In the genomic region with DNA sequence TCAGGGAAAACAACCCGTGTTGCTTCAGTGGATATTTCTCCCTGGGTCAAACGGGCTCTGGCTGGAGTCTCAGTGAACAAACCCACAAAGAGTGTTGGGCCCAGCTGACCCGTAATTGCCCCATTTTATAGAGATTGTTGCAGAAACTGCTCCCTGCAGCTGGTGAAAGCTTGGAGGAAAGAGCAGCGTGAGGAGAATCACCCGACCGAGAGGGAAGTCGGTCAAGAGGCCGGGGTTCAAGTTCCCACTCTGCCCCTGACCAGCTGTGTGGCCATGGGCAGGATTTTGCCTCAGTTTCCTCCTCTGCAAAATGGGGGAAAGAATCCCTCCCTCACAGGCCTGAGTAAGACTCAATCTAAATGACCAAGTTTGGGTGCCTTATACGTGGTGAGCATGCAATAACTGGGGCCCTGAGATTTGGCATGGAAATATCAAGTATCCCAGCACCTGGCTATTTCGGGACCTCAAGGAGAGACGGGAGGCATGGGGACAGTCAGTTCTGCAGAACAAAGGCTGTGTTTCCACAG, we compare ENCODE assay signal across 1 cellular context.
TF ChIP-seq lines count a peak whose summit lies in the region.

No MANE protein-coding gene starts in this region.

TF ChIP-seq in endothelial cell of umbilical vein, 7 proteins besides CTCF, POLR2A, EP300 and RAD21:
- TF ChIP-seq, protein P1, sequence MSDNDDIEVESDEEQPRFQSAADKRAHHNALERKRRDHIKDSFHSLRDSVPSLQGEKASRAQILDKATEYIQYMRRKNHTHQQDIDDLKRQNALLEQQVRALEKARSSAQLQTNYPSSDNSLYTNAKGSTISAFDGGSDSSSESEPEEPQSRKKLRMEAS (IDR thresholded peaks at IDR 0.05; ENCODE audit: insufficient read depth, insufficient read length), result no peak
- TF ChIP-seq GATA2 (IDR thresholded peaks at IDR 0.05; ENCODE audit: insufficient read depth, insufficient read length, low read depth, low read length) (no peak), MYC (IDR thresholded peaks at IDR 0.05; ENCODE audit: low read depth, low read length) (no peak), JUN (IDR thresholded peaks at IDR 0.05; ENCODE audit: borderline replicate concordance, insufficient read depth, insufficient read length, low read depth) (no peak), FOS (IDR thresholded peaks at IDR 0.05; ENCODE audit: borderline replicate concordance, insufficient read depth, low read length) (no peak), EZH2 (IDR thresholded peaks at IDR 0.05; ENCODE audit: borderline replicate concordance, low read depth, low read length, severe bottlenecking) (no peak), POLR2AphosphoS5 (IDR thresholded peaks at IDR 0.05; ENCODE audit: insufficient read depth, low read depth, low read length) (no peak)
